Comparison of ENCODE assay signal across 1 cellular context in genomic region chr2:84302513-84303412, GRCh38.
TF ChIP-seq lines count a peak whose summit lies in the region.

No MANE protein-coding gene starts in this region.

TF ChIP-seq in HepG2, 621 proteins besides CTCF, POLR2A, EP300 and RAD21 (continued from another document and continues in another):
- TF ChIP-seq, protein P1, sequence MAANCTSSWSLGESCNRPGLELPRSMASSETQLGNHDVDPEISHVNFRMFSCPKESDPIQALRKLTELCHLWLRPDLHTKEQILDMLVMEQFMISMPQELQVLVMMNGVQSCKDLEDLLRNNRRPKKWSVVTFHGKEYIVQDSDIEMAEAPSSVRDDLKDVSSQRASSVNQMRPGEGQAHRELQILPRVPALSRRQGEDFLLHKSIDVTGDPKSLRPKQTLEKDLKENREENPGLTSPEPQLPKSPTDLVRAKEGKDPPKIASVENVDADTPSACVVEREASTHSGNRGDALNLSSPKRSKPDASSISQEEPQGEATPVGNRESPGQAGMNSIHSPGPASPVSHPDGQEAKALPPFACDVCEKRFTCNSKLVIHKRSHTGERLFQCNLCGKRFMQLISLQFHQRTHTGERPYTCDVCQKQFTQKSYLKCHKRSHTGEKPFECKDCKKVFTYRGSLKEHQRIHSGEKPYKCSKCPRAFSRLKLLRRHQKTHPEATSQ (CRISPR knock-in tag; IDR thresholded peaks at IDR 0.05; ENCODE audit: borderline replicate concordance) = peak; percentile 93
- TF ChIP-seq FOXK1 (CRISPR knock-in tag; IDR thresholded peaks at IDR 0.05; ENCODE audit: borderline replicate concordance, low read depth) = no peak
- no peak for TF ChIP-seq ZNF282 (IDR thresholded peaks at IDR 0.05; ENCODE audit: partially characterized antibody)
- no peak for TF ChIP-seq ZNF562 (CRISPR knock-in tag; IDR thresholded peaks at IDR 0.05; ENCODE audit: borderline replicate concordance)
- TF ChIP-seq ARID3A (IDR thresholded peaks at IDR 0.05; ENCODE audit: low read depth, low read length) = peak; percentile 54; the same call in 1 of the 2 replicates
- no peak for TF ChIP-seq LBX2 (CRISPR knock-in tag; IDR thresholded peaks at IDR 0.05; ENCODE audit: borderline replicate concordance)
- TF ChIP-seq HDAC2 (CRISPR knock-in tag; IDR thresholded peaks at IDR 0.05) = peak; percentile 59; the same call in 1 of the 2 replicates
- no peak for TF ChIP-seq ZNF484 (CRISPR knock-in tag; IDR thresholded peaks at IDR 0.05; ENCODE audit: borderline replicate concordance, low read depth)
- TF ChIP-seq ZFP37 (CRISPR knock-in tag; IDR thresholded peaks at IDR 0.05; ENCODE audit: borderline replicate concordance) = no peak
- no peak for TF ChIP-seq MTERF4 (CRISPR knock-in tag; IDR thresholded peaks at IDR 0.05)
- peak; percentile 55 for TF ChIP-seq SP5 (CRISPR knock-in tag; IDR thresholded peaks at IDR 0.05; ENCODE audit: borderline replicate concordance, low read depth)
- TF ChIP-seq YEATS2 (CRISPR knock-in tag; IDR thresholded peaks at IDR 0.05; ENCODE audit: borderline replicate concordance) = no peak
- TF ChIP-seq MED8 (CRISPR knock-in tag; IDR thresholded peaks at IDR 0.05; ENCODE audit: insufficient replicate concordance) = no peak
- no peak for TF ChIP-seq CHD2 (IDR thresholded peaks at IDR 0.05; ENCODE audit: low read depth, low read length)
- no peak for TF ChIP-seq HCFC1 (IDR thresholded peaks at IDR 0.05; ENCODE audit: low read depth, low read length)
- no peak for TF ChIP-seq RAD51 (IDR thresholded peaks at IDR 0.05; ENCODE audit: borderline replicate concordance)
- TF ChIP-seq ZFP1 (CRISPR knock-in tag; IDR thresholded peaks at IDR 0.05) = no peak
- TF ChIP-seq, protein P2, sequence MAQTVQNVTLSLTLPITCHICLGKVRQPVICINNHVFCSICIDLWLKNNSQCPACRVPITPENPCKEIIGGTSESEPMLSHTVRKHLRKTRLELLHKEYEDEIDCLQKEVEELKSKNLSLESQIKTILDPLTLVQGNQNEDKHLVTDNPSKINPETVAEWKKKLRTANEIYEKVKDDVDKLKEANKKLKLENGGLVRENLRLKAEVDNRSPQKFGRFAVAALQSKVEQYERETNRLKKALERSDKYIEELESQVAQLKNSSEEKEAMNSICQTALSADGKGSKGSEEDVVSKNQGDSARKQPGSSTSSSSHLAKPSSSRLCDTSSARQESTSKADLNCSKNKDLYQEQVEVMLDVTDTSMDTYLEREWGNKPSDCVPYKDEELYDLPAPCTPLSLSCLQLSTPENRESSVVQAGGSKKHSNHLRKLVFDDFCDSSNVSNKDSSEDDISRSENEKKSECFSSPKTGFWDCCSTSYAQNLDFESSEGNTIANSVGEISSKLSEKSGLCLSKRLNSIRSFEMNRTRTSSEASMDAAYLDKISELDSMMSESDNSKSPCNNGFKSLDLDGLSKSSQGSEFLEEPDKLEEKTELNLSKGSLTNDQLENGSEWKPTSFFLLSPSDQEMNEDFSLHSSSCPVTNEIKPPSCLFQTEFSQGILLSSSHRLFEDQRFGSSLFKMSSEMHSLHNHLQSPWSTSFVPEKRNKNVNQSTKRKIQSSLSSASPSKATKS (CRISPR knock-in tag; IDR thresholded peaks at IDR 0.05) = no peak
- no peak for TF ChIP-seq ZFP36 (IDR thresholded peaks at IDR 0.05; ENCODE audit: borderline replicate concordance, low read depth, low read length, partially characterized antibody)
- no peak for TF ChIP-seq ZNF3 (CRISPR knock-in tag; IDR thresholded peaks at IDR 0.05)
- TF ChIP-seq PLRG1 (conservative IDR thresholded peaks at IDR 0.05) = no peak
- TF ChIP-seq NR3C1 (CRISPR knock-in tag; IDR thresholded peaks at IDR 0.05) = no peak
- TF ChIP-seq HNRNPLL (IDR thresholded peaks at IDR 0.05; ENCODE audit: low read depth, low read length, poor library complexity, severe bottlenecking) = no peak
- TF ChIP-seq ZNF782 (CRISPR knock-in tag; IDR thresholded peaks at IDR 0.05; ENCODE audit: borderline replicate concordance) = no peak; the same call in 1 of the 2 replicates
- TF ChIP-seq ZC3H13 (CRISPR knock-in tag; IDR thresholded peaks at IDR 0.05) = no peak
- TF ChIP-seq ZNF331 (CRISPR knock-in tag; IDR thresholded peaks at IDR 0.05) = peak; percentile 72; the same call in 1 of the 2 replicates
- TF ChIP-seq KAT7 (CRISPR knock-in tag; IDR thresholded peaks at IDR 0.05; ENCODE audit: borderline replicate concordance) = no peak
- TF ChIP-seq ZMYM4 (CRISPR knock-in tag; IDR thresholded peaks at IDR 0.05) = peak; percentile 92
- TF ChIP-seq RCOR2 (CRISPR knock-in tag; IDR thresholded peaks at IDR 0.05) = peak; percentile 48; the same call in 1 of the 2 replicates
- TF ChIP-seq ZNF333 (CRISPR knock-in tag; IDR thresholded peaks at IDR 0.05; ENCODE audit: borderline replicate concordance) = no peak
- TF ChIP-seq, protein P3, sequence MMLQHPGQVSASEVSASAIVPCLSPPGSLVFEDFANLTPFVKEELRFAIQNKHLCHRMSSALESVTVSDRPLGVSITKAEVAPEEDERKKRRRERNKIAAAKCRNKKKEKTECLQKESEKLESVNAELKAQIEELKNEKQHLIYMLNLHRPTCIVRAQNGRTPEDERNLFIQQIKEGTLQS (CRISPR knock-in tag; IDR thresholded peaks at IDR 0.05) = no peak
- no peak for TF ChIP-seq ZNF570 (CRISPR knock-in tag; IDR thresholded peaks at IDR 0.05; ENCODE audit: borderline replicate concordance)
- no peak for TF ChIP-seq ZBTB1 (CRISPR knock-in tag; IDR thresholded peaks at IDR 0.05; ENCODE audit: borderline replicate concordance)
- no peak for TF ChIP-seq NR1H2 (CRISPR knock-in tag; IDR thresholded peaks at IDR 0.05; ENCODE audit: borderline replicate concordance, low read depth)
- peak; percentile 11; the same call in 1 of the 2 replicates for TF ChIP-seq ZNF24 (IDR thresholded peaks at IDR 0.05)
- no peak for TF ChIP-seq TCF12 (IDR thresholded peaks at IDR 0.05)
- TF ChIP-seq TCF12 (CRISPR knock-in tag; IDR thresholded peaks at IDR 0.05) = no peak
- no peak for TF ChIP-seq YY1 (IDR thresholded peaks at IDR 0.05; ENCODE audit: insufficient read depth, insufficient replicate concordance, low read depth, low read length)
- 0 out of 2 replicates have a peak, but pooled peaks have one; percentile 24 for TF ChIP-seq HDAC1 (CRISPR knock-in tag; IDR thresholded peaks at IDR 0.05)
- no peak for TF ChIP-seq TFE3 (CRISPR knock-in tag; IDR thresholded peaks at IDR 0.05)
- TF ChIP-seq GLI4 (CRISPR knock-in tag; IDR thresholded peaks at IDR 0.05; ENCODE audit: borderline replicate concordance) = no peak
- peak; percentile 47 for TF ChIP-seq FOXP4 (CRISPR knock-in tag; IDR thresholded peaks at IDR 0.05)
- TF ChIP-seq MAFG (CRISPR knock-in tag; IDR thresholded peaks at IDR 0.05) = no peak
- TF ChIP-seq E2F2 (CRISPR knock-in tag; IDR thresholded peaks at IDR 0.05; ENCODE audit: borderline replicate concordance) = no peak
- no peak for TF ChIP-seq SMARCE1 (IDR thresholded peaks at IDR 0.05; ENCODE audit: borderline replicate concordance)
- peak; percentile 53 for TF ChIP-seq ZNF605 (CRISPR knock-in tag; IDR thresholded peaks at IDR 0.05)
- TF ChIP-seq KDM1A (CRISPR knock-in tag; IDR thresholded peaks at IDR 0.05) = no peak
- no peak for TF ChIP-seq ZSCAN20 (CRISPR knock-in tag; IDR thresholded peaks at IDR 0.05; ENCODE audit: borderline replicate concordance)
- 0 out of 2 replicates have a peak, but pooled peaks have one; percentile 30 for TF ChIP-seq TOE1 (CRISPR knock-in tag; IDR thresholded peaks at IDR 0.05)
- TF ChIP-seq GMEB1 (CRISPR knock-in tag; IDR thresholded peaks at IDR 0.05; ENCODE audit: borderline replicate concordance) = no peak
- TF ChIP-seq, protein P4, sequence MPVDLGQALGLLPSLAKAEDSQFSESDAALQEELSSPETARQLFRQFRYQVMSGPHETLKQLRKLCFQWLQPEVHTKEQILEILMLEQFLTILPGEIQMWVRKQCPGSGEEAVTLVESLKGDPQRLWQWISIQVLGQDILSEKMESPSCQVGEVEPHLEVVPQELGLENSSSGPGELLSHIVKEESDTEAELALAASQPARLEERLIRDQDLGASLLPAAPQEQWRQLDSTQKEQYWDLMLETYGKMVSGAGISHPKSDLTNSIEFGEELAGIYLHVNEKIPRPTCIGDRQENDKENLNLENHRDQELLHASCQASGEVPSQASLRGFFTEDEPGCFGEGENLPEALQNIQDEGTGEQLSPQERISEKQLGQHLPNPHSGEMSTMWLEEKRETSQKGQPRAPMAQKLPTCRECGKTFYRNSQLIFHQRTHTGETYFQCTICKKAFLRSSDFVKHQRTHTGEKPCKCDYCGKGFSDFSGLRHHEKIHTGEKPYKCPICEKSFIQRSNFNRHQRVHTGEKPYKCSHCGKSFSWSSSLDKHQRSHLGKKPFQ (CRISPR knock-in tag; IDR thresholded peaks at IDR 0.05; ENCODE audit: insufficient replicate concordance) = no peak
- TF ChIP-seq CEBPB (IDR thresholded peaks at IDR 0.05; ENCODE audit: borderline replicate concordance, low read depth, low read length) = peak; percentile 34; the same call in 1 of the 2 replicates
- peak; percentile 84 for TF ChIP-seq TCF7 (IDR thresholded peaks at IDR 0.05; ENCODE audit: low read depth)
